In the genomic region with DNA sequence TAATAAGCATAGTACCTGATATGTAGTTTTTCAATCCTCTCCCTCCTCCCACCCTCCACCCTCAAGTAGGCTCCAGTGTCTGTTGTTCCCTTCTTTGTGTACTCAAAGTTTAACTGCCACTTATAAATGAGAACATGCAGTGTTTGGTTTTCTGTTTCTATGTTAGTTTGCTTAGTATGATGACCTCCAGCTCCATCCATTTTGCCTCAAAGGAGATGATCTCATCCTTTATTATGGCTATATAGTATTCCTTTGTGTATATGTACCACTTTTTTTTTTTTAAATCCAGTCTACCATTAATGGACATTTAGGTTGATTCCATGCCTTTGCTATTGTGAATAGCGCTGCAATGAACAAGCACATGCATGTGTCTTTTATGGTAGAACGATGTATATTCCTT, we compare ENCODE assay signal across 24 cellular contexts.
"Had no signal": no experiment of that assay in that cellular context is flagged by ENCODE, and none has a peak within 500 bp of the region (broad histone marks: within the 10 kb centered on the region; RNA-seq: fewer than 3 reads in every experiment).

No MANE protein-coding gene starts in this region.

- H3K4me1 ChIP-seq: colonic mucosa had no signal

- H3K4me3 ChIP-seq: colonic mucosa, esophagus squamous epithelium, gastrocnemius medialis, heart right ventricle, lower lobe of right lung, mucosa of descending colon had no signal

- H3K27ac Mint-ChIP-seq: effector memory CD8-positive, alpha-beta T cell; endodermal cell; mesothelial cell of epicardium had no signal

- H3K27me3 ChIP-seq: colonic mucosa, esophagus squamous epithelium, gastrocnemius medialis, heart right ventricle had no signal

- DNase-seq: colonic mucosa; cortex of kidney; effector CD8-positive, alpha-beta T cell; effector memory CD8-positive, alpha-beta T cell; endodermal cell; erythroblast; esophagus squamous epithelium; foreskin fibroblast; foreskin melanocyte; gastrocnemius medialis; glutamatergic neuron; head of caudate nucleus; heart right ventricle; hippocampal formation; left colon; left ventricle myocardium superior; lower lobe of right lung; mesenchymal stem cell; mucosa of descending colon; naive B cell had no signal

- H3K4me1 Mint-ChIP-seq: mesothelial cell of epicardium had no signal

- H3K27ac ChIP-seq: colonic mucosa, esophagus squamous epithelium, gastrocnemius medialis, heart right ventricle, lower lobe of right lung had no signal

- ATAC-seq: effector memory CD8-positive, alpha-beta T cell; esophagus mucosa; gastrocnemius medialis; heart right ventricle; left colon; left lobe of liver; left ventricle myocardium superior; lower lobe of right lung; mucosa of descending colon had no signal

- H3K4me3 Mint-ChIP-seq: dendritic cell treated with granulocyte-macrophage colony-stimulating factor and Interleukin-4, amounts not matched to agents 40 ng/mL and 50 ng/mL, for 4 days; effector memory CD8-positive, alpha-beta T cell; endodermal cell; mesothelial cell of epicardium; naive B cell had no signal

- H3K27me3 Mint-ChIP-seq: dendritic cell treated with granulocyte-macrophage colony-stimulating factor and Interleukin-4, amounts not matched to agents 40 ng/mL and 50 ng/mL, for 4 days; effector memory CD8-positive, alpha-beta T cell; naive B cell had no signal

- H3K36me3 ChIP-seq: colonic mucosa, gastrocnemius medialis, lower lobe of right lung had no signal

- H3K9me3 ChIP-seq: colonic mucosa, gastrocnemius medialis had no signal
